In genomic region chrX:38817004-38817703, GRCh38 we compare ENCODE assay signal across 8 cellular contexts. TPM values are rescaled to one million over a fixed set of nuclear protein-coding genes. Genes with fewer than 3 reads are reported as not detected.
DNase-seq lines count a peak whose midpoint lies in the region; ATAC-seq and TF ChIP-seq lines count a peak whose summit lies in the region.

No MANE protein-coding gene starts in this region.

- H3K27ac ChIP-seq in HCT116 (ENCODE audit: low read depth, low read length) (no peak overlapping the region), brain microvascular endothelial cell (no peak overlapping the region), mesendoderm (ENCODE audit: low read depth, low read length) (no peak overlapping the region)

- TF ChIP-seq CTCF in HCT116 (IDR thresholded peaks at IDR 0.05 in 2 of 3, conservative IDR thresholded peaks at IDR 0.05 in 1 of 3; ENCODE audit: borderline replicate concordance in 1 of 3, insufficient read depth in 1 of 3, low read depth in 2 of 3, low read length in 2 of 3) (no peak), brain microvascular endothelial cell (IDR thresholded peaks at IDR 0.05; ENCODE audit: low read depth, low read length, missing control alignments) (no peak)

- intact Hi-C loops in HCT116 (cut with micrococcal nuclease) = no loop called here

- TF ChIP-seq POLR2A in HCT116 (IDR thresholded peaks at IDR 0.05; ENCODE audit: borderline replicate concordance, extremely low read depth, insufficient read depth, insufficient read length) = no peak

- CTCF ChIA-PET in HCT116 (lab: Charles Lee) = no interaction called here

- H3K79me1 ChIP-seq in mesendoderm (ENCODE audit: low read length) = no peaks in the 10 kb centered on the region

- H3K79me2 ChIP-seq in HCT116 (ENCODE audit: insufficient read depth, low read length) = no peaks in the 10 kb centered on the region
- no peaks in the 10 kb centered on the region for H3K79me2 ChIP-seq in mesendoderm (ENCODE audit: control insufficient read depth, insufficient read depth, low read length)

- H3K4me2 ChIP-seq in HCT116 (ENCODE audit: low read length) (no peak overlapping the region), mesendoderm (ENCODE audit: low read length) (no peak overlapping the region)

- in situ Hi-C loops in brain microvascular endothelial cell (cut with HindIII; ENCODE audit: low pct_ligation_motif_present, low sequenced_read_pairs) = no loop called here

- no peaks in the 10 kb centered on the region for H4K20me1 ChIP-seq in HCT116 (ENCODE audit: insufficient read depth)

- H3K9ac ChIP-seq in HCT116 (ENCODE audit: low read length) = no peak overlapping the region
- no peak overlapping the region for H3K9ac ChIP-seq in mesendoderm (ENCODE audit: low read length)

- H3K36me3 ChIP-seq in HCT116 (ENCODE audit: control insufficient read depth in 1 of 2, insufficient read depth in 2 of 2, low read length in 2 of 2) (no peaks in the 10 kb centered on the region), brain microvascular endothelial cell (replicated peaks) (no peaks in the 10 kb centered on the region), mesendoderm (ENCODE audit: control insufficient read depth, insufficient read depth, low read length) (no peaks in the 10 kb centered on the region)

- no peak overlapping the region for H3K4ac ChIP-seq in mesendoderm (ENCODE audit: low read depth, low read length)

- peak; percentile 30 for DNase-seq in AG20443 (ENCODE audit: low spot score)
- no peak for DNase-seq in HCT116 (ENCODE audit: low read depth, low spot score)
- DNase-seq in brain microvascular endothelial cell = peak; percentile 8
- peak; percentile 67 for DNase-seq in mesendoderm
- DNase-seq in amniotic stem cell (lab: John Stamatoyannopoulos, UW) = no peak
- no peak for DNase-seq in activated T-cell treated with anti-CD3 and anti-CD28 coated beads, Interleukin-2, amount 50 U/mL, for 48 hours

- H4K5ac ChIP-seq in mesendoderm (ENCODE audit: low read length) = no peak overlapping the region

- no peaks in the 10 kb centered on the region for H3K9me2 ChIP-seq in HCT116 (ENCODE audit: insufficient read depth)

- H4K8ac ChIP-seq in mesendoderm (ENCODE audit: low read depth, low read length) = no peak overlapping the region

- H3K4me1 ChIP-seq in HCT116 (ENCODE audit: control insufficient read depth in 1 of 2, insufficient read depth in 2 of 2, low read length in 2 of 2) (peaks cover 8 to 9% of the 10 kb centered on the region in 2 experiments; a peak in 3 of 4 replicates), mesendoderm (ENCODE audit: control insufficient read depth, low read depth, low read length) (no peaks in the 10 kb centered on the region)

- H3K18ac ChIP-seq in mesendoderm (ENCODE audit: low read length) = no peak overlapping the region

- RAD21 ChIA-PET in HCT116 (lab: Charles Lee; ENCODE audit: low non-redundant PET in 1 of 2, low total read pairs in 2 of 2, uncharacterized antibody in 2 of 2, unreplicated experiment in 2 of 2) = no interaction called here

- no CpG with 5 or more reads among the region's 2 CpGs for WGBS in mesendoderm (ENCODE audit: extremely low coverage, insufficient coverage, low lambda C conversion rate)

- BruUV-seq in HCT116 (replicated peaks; lab: Mats Ljungman, UMichigan) = no TSS peak

- H2BK15ac ChIP-seq in mesendoderm (replicated peaks; ENCODE audit: low read depth) = no peak overlapping the region

- H3K27me3 ChIP-seq in HCT116 (ENCODE audit: insufficient read depth, low read length) (no peaks in the 10 kb centered on the region), brain microvascular endothelial cell (replicated peaks) (no peaks in the 10 kb centered on the region), mesendoderm (ENCODE audit: insufficient read depth, low read length, poor library complexity) (no peaks in the 10 kb centered on the region)

- H3K4me3 ChIP-seq in HCT116 (replicated peaks in 1 of 2; ENCODE audit: low read depth in 1 of 2, low read length in 2 of 2) (no peak overlapping the region), brain microvascular endothelial cell (ENCODE audit: low read depth, low read length) (no peak overlapping the region), mesendoderm (ENCODE audit: low read length) (no peak overlapping the region)

- H2AFZ ChIP-seq in HCT116 (ENCODE audit: low read depth, low read length, poor library complexity, severe bottlenecking) = peak overlapping the region; percentile 26

- TF ChIP-seq RAD21 in HCT116 (IDR thresholded peaks at IDR 0.05; ENCODE audit: low read depth) = no peak

- no peak overlapping the region for H2BK120ac ChIP-seq in mesendoderm (ENCODE audit: low read depth, low read length)

- peak overlapping the region; percentile 35 for H3K56ac ChIP-seq in mesendoderm (ENCODE audit: low read length)

- POLR2A ChIA-PET in HCT116 (lab: Charles Lee) = interaction anchor here (1.6 kb wide), 1 partner anchor 13 kb away, joined by 6 read pairs; no protein-coding TSS in a partner anchor

- H3K9me3 ChIP-seq in HCT116 (ENCODE audit: control insufficient read depth in 1 of 2, insufficient read depth in 1 of 2, low read depth in 1 of 2, low read length in 2 of 2) = no peaks in the 10 kb centered on the region

- H2AK5ac ChIP-seq in mesendoderm (ENCODE audit: low read length) = no peak overlapping the region

- ATAC-seq in HCT116 (no peak; the same call in 1 of the 2 replicates), HG03442 (IDR thresholded peaks at IDR 0.05; ENCODE audit: unreplicated experiment) (no peak), HG03135 (IDR thresholded peaks at IDR 0.05; ENCODE audit: unreplicated experiment) (no peak)

- H2BK5ac ChIP-seq in mesendoderm (ENCODE audit: low read length) = no peak overlapping the region

- no peak overlapping the region for H3K23ac ChIP-seq in mesendoderm (ENCODE audit: low read length)

TF ChIP-seq in HCT116, 20 proteins besides CTCF, POLR2A, EP300 and RAD21:
- TF ChIP-seq ZFX (IDR thresholded peaks at IDR 0.05) = no peak
- no peak for TF ChIP-seq ATF3 (IDR thresholded peaks at IDR 0.05)
- TF ChIP-seq EGR1 (IDR thresholded peaks at IDR 0.05; ENCODE audit: low read depth) = no peak
- no peak for TF ChIP-seq REST (IDR thresholded peaks at IDR 0.05; ENCODE audit: low read depth)
- no peak for TF ChIP-seq YY1 (IDR thresholded peaks at IDR 0.05; ENCODE audit: extremely low read depth, insufficient replicate concordance, low read depth, low read length)
- 0 out of 2 replicates have a peak, but pooled peaks have one; percentile 21 for TF ChIP-seq ELF1 (IDR thresholded peaks at IDR 0.05; ENCODE audit: borderline replicate concordance, low read depth)
- no peak for TF ChIP-seq SIN3A (IDR thresholded peaks at IDR 0.05; ENCODE audit: low read depth)
- TF ChIP-seq CBX3 (IDR thresholded peaks at IDR 0.05; ENCODE audit: low read depth) = no peak
TF ChIP-seq in HCT116: peak in this region for 1.

RNA-seq across cellular contexts. Expression of gene MID1IP1, which starts 15.9 kb away (rescaled TPM):
- total RNA-seq in HCT116 (2021; ENCODE audit: unreplicated experiment) = 109 TPM
- 93.3 and 104 TPM in 2 replicates for polyA plus RNA-seq in HCT116 (2012)
- polyA plus RNA-seq in mesendoderm (2013, experiment 1 of 2) = 101 TPM
- polyA plus RNA-seq in mesendoderm (2013, experiment 2 of 2) = 98.0 TPM

Comparison
In these comparisons a context has a peak if more than half of its experiments do, and no peak if none do; other contexts are left out.
1. DNase-seq: peak in AG20443 (single experiment), brain microvascular endothelial cell (single experiment) and mesendoderm (single experiment); none in HCT116 (single experiment), amniotic stem cell (single experiment) and activated T-cell treated with anti-CD3 and anti-CD28 coated beads, Interleukin-2, amount 50 U/mL, for 48 hours (0 of 2).